ENCODE assay signal across 14 cellular contexts in the genomic region with DNA sequence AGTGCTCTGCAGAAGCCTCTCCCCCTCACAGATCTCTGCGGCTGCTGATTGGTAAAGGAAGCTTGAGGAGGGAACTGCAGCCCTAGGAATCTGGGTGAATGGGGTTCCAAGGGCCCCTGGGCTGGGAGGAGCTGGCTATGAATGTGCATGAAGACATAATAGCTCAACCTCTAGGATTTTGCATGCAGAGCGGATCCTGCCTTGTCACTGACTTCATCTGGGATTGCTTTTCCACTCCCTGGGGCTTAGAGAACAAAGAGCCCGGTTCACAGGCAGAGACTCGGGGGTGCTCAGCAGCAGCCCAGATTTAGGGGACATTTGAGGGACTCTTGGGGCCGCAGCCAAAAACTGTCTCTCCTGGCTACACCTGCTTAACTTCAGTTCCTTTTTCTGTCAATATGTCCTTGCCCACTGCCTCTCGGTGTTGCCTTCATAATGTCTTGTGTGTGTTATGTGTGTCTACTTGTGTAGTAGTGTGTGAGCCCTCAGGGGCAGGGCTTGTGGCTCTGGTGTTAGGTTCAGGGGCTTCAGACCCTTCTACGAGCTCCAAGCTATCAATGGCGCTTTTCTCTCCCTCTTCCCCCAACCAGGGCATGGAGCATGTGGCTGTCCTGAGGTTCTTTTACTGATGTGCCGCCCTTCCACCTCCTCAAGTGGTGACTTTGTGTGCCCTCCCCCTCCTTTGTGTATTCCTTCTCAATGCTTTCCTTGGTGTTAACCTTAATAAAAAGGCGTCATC. TPM values are rescaled to one million over a fixed set of nuclear protein-coding genes. Genes with fewer than 3 reads are reported as not detected.
A peak's percentile ranks its signal among the peaks of the same experiment; 100 is the strongest.
DNase-seq lines count a peak whose midpoint lies in the region; ATAC-seq and TF ChIP-seq lines count a peak whose summit lies in the region.
"Had no signal": no experiment of that assay in that cellular context is flagged by ENCODE, and none has a peak within 500 bp of the region (broad histone marks: within the 10 kb centered on the region; RNA-seq: fewer than 3 reads in every experiment).

No MANE protein-coding gene starts in this region.

- peaks cover 15 to 16% (median 15%) of the 10 kb centered on the region in 3 donors for H3K4me1 Mint-ChIP-seq in T-cell

- TF ChIP-seq CTCF in foreskin keratinocyte (conservative IDR thresholded peaks at IDR 0.05) (no peak), RWPE1 (conservative IDR thresholded peaks at IDR 0.05; ENCODE audit: low read depth) (no peak)

- DNase-seq in DMS79 (lab: John Stamatoyannopoulos, UW) (peak; percentile 4), DMS79 treated with DMSO at 0.1 percent for 48 hours (lab: John Stamatoyannopoulos, UW) (no peak), T-cell (no peak), foreskin keratinocyte (peak in 1 of 2 donors; percentile 39), posterior cingulate gyrus (peak in 8 of 10 donors; percentile 40 to 93 (median 60)), UCSD-AML1 (lab: John Stamatoyannopoulos, UW; ENCODE audit: unreplicated experiment) (no peak), RWPE1 (ENCODE audit: low spot score) (no peak)
- DNase-seq: NK-92 treated with Interleukin-12 subunit alpha and Interleukin-12 subunit beta, amount 100 ng/mL, for 24 hours had no signal

- H3K4me3 Mint-ChIP-seq in T-cell: peak overlapping the region; percentile 77 to 93 (median 92)

- H3K27ac Mint-ChIP-seq in T-cell: no peak overlapping the region

- ATAC-seq in T-cell (replicated peaks in 1 of 4) (no peak), foreskin keratinocyte (peak; percentile 26), GM18519 (IDR thresholded peaks at IDR 0.05; ENCODE audit: low FRiP score, unreplicated experiment) (no peak)

- no peaks in the 10 kb centered on the region for H3K36me3 Mint-ChIP-seq in T-cell

- H3K27me3 Mint-ChIP-seq in T-cell: peaks cover 13 to 29% of the 10 kb centered on the region in 2 donors

- H3K27me3 ChIP-seq in foreskin keratinocyte: peaks cover 51% of the 10 kb centered on the region
- H3K27me3 ChIP-seq: adrenal gland had no signal

- H3K27ac ChIP-seq in foreskin keratinocyte (no peak overlapping the region), RWPE1 (no peak overlapping the region)

- POLR2A ChIA-PET in T-cell (lab: Charles Lee): no interaction called here
- POLR2A ChIA-PET in RWPE1 (lab: Yijun Ruan, JAX; ENCODE audit: low non-redundant PET): no interaction called here

- CTCF ChIA-PET in T-cell (lab: Charles Lee): interaction anchor here (1.8 to 2.1 kb wide), 3 partner anchors 10 to 14 kb away, joined by 5 to 8 read pairs (median 7); no protein-coding TSS in a partner anchor
- CTCF ChIA-PET in RWPE1 (lab: Yijun Ruan, JAX): interaction anchor here (0.7 to 1.3 kb wide), 2 partner anchors 12 to 371 kb away, joined by 3 read pairs; no protein-coding TSS in a partner anchor

- H3K9me3 Mint-ChIP-seq in T-cell: no peaks in the 10 kb centered on the region

- H3K4me1 ChIP-seq in foreskin keratinocyte: no peaks in the 10 kb centered on the region

- intact Hi-C loops in posterior cingulate gyrus (cut with DNase I): loop anchor here (10.0 kb wide), 1 partner anchor 221 kb away; the partner anchor contains the start of gene TMEM106C

RNA-seq across cellular contexts. Expression of gene CCDC184, which starts 1.9 kb away (rescaled TPM):
- 1 to 10 TPM in 2 of 5 donors, under 1 TPM in 3; 0.13 to 5.3 (median 0.38) TPM for total RNA-seq in T-cell
- total RNA-seq in foreskin keratinocyte: 0.35 and 1.4 TPM in 2 replicates
- polyA plus RNA-seq in foreskin keratinocyte: 0.58 and 1.6 TPM in 2 replicates
- total RNA-seq: MCF 10A had no signal

RNA-seq across cellular contexts. Expression of gene OR10AD1, which starts 17.7 kb away (rescaled TPM):
- not detected for total RNA-seq in T-cell
- total RNA-seq in foreskin keratinocyte: not detected in 2 replicates
- not detected in 2 replicates for polyA plus RNA-seq in foreskin keratinocyte
- total RNA-seq: adrenal gland, fibroblast of lung, MCF 10A, mononuclear cell had no signal
- polyA plus RNA-seq: fibroblast of lung, thymus had no signal

RNA-seq across cellular contexts. Expression of gene ASB8, which starts 28.0 kb away (rescaled TPM):
- 10 to 100 TPM; 50.0 to 59.7 (median 58.9) TPM for total RNA-seq in T-cell
- total RNA-seq in foreskin keratinocyte: 12.0 and 13.6 TPM in 2 replicates
- polyA plus RNA-seq in foreskin keratinocyte: 6.7 and 7.6 TPM in 2 replicates

Comparison
In these comparisons a context has a peak if more than half of its experiments do, and no peak if none do; other contexts are left out.
1. DNase-seq: peak in DMS79 (single experiment) and posterior cingulate gyrus (8 of 10); none in DMS79 treated with DMSO at 0.1 percent for 48 hours (single experiment), T-cell (0 of 34), UCSD-AML1 (single experiment) and RWPE1 (single experiment).